In genomic region chr10:63465293-63466167, GRCh38 we compare ENCODE assay signal across 8 cellular contexts. TPM values are rescaled to one million over a fixed set of nuclear protein-coding genes. Genes with fewer than 3 reads are reported as not detected.
DNase-seq lines count a peak whose midpoint lies in the region; ATAC-seq, FAIRE-seq and TF ChIP-seq lines count a peak whose summit lies in the region.

Gene JMJD1C, minus strand, starts transcription at chr10:63465977. Its CDS starts 315 bp downstream, at chr10:63465662.

- peak; percentile 39 for TF ChIP-seq POLR2A in A549 (IDR thresholded peaks at IDR 0.05; ENCODE audit: low read length)

- no peaks in the 10 kb centered on the region for H3K27me3 Mint-ChIP-seq in chondrocyte (ENCODE audit: low read depth)

- POLR2A ChIA-PET in A549 (lab: Yijun Ruan, JAX), result interaction anchor here (0.8 to 3.1 kb wide), 6 partner anchors 50 to 198 kb away, joined by 3 to 17 read pairs (median 4); partner anchors contain the start of gene REEP3

- H3K27ac Mint-ChIP-seq in chondrocyte (ENCODE audit: unreplicated experiment), result peak within 1 kb of the TSS; percentile 99

- CTCF ChIA-PET in A549 (lab: Yijun Ruan, JAX), result interaction anchor here (0.7 to 2.8 kb wide), 7 partner anchors 11 to 301 kb away, joined by 3 to 11 read pairs (median 4); no protein-coding TSS in a partner anchor

- H3K4me1 Mint-ChIP-seq in chondrocyte (ENCODE audit: low read depth), result peaks cover 61% of the 10 kb centered on the region

- H3K9me3 ChIP-seq in A549, result no peaks in the 10 kb centered on the region

- TF ChIP-seq EP300 in A549 (IDR thresholded peaks at IDR 0.05), result no peak

- no peak for FAIRE-seq in A549 (lab: Jason Lieb, UNC)
- FAIRE-seq in GM18507 (lab: Jason Lieb, UNC), result peak; percentile 26

- H3K4me3 Mint-ChIP-seq in chondrocyte (ENCODE audit: unreplicated experiment), result peak within 1 kb of the TSS; percentile 96

- H3K27ac ChIP-seq in A549, result peak within 1 kb of the TSS; percentile 85 to 91

- no peaks in the 10 kb centered on the region for H3K27me3 ChIP-seq in kidney epithelial cell (ENCODE audit: control insufficient read depth, insufficient read depth, low read length)

- ATAC-seq in A549, result peak; percentile 91
- ATAC-seq in HG02970 (IDR thresholded peaks at IDR 0.05; ENCODE audit: low FRiP score, unreplicated experiment), result peak; percentile 63

- H3K9me3 Mint-ChIP-seq in chondrocyte (ENCODE audit: low read depth), result peaks cover 4% of the 10 kb centered on the region

- H3K4me1 ChIP-seq in A549, result peaks cover 28% of the 10 kb centered on the region

- DNase-seq in A549 (ENCODE audit: low read depth in 1 of 2, low spot score in 1 of 2) (peak; percentile 67 to 89), GM18507 (ENCODE audit: extremely low spot score, insufficient read length, low read depth) (peak; percentile 67), NCI-H2227 treated with DMSO at 0.1 percent for 48 hours (lab: John Stamatoyannopoulos, UW) (peak; percentile 56), chondrocyte (ENCODE audit: low spot score) (peak; percentile 93), kidney epithelial cell (ENCODE audit: low read depth) (no peak)
- peak; percentile 23 to 39 for DNase-seq in activated CD4-positive, alpha-beta T cell treated with anti-CD3 and anti-CD28 coated beads for 24 hours (ENCODE audit: low read depth in 2 of 2)
- DNase-seq in stimulated activated CD4-positive, alpha-beta T cell treated with anti-CD3 and anti-CD28 coated beads, Interleukin-15, amount 100 ng/mL, for 48 hours (ENCODE audit: low read depth in 2 of 2), result peak; percentile 24 to 43

- WGBS in A549 (ENCODE audit: missing lambda C conversion rate), result 2% methylated on average over 33 of the region's 104 CpGs

- no peaks in the 10 kb centered on the region for H3K36me3 Mint-ChIP-seq in chondrocyte (ENCODE audit: low read depth)

- H3K36me3 ChIP-seq in kidney epithelial cell (ENCODE audit: control insufficient read depth, insufficient read depth, low read length), result no peaks in the 10 kb centered on the region

- H3K4me2 ChIP-seq in A549, result peak within 1 kb of the TSS; percentile 94

- TF ChIP-seq RAD21 in A549 (conservative IDR thresholded peaks at IDR 0.05 in 1 of 2, IDR thresholded peaks at IDR 0.05 in 1 of 2), result peak in 1 of 2 experiments; percentile 8; a peak in 1 of 5 replicates

- H3K4me3 ChIP-seq in A549 (peak within 1 kb of the TSS; percentile 82), kidney epithelial cell (ENCODE audit: low read depth, low read length) (peak within 1 kb of the TSS; percentile 99)

- no peak; the same call in 2 of the 3 replicates for TF ChIP-seq CTCF in A549 (IDR thresholded peaks at IDR 0.05)
- TF ChIP-seq CTCF in chondrocyte (IDR thresholded peaks at IDR 0.05), result peak; percentile 47
- TF ChIP-seq CTCF in kidney epithelial cell (IDR thresholded peaks at IDR 0.05; ENCODE audit: insufficient read depth, low read length, poor library complexity, severe bottlenecking), result no peak

TF ChIP-seq in A549, 52 proteins besides CTCF, POLR2A, EP300 and RAD21 (continues in another document):
- no peak for TF ChIP-seq USF2 (IDR thresholded peaks at IDR 0.05)
- TF ChIP-seq PHF8 (IDR thresholded peaks at IDR 0.05; ENCODE audit: borderline replicate concordance, low read depth), result peak; percentile 76
- no peak for TF ChIP-seq ZFP36 (IDR thresholded peaks at IDR 0.05; ENCODE audit: borderline replicate concordance, partially characterized antibody)
- no peak for TF ChIP-seq HOXB13 (CRISPR knock-in tag; IDR thresholded peaks at IDR 0.05; ENCODE audit: low read depth)
- no peak for TF ChIP-seq JUNB (IDR thresholded peaks at IDR 0.05)
- no peak for TF ChIP-seq NR3C1 (IDR thresholded peaks at IDR 0.05)
- no peak for TF ChIP-seq ELK1 (IDR thresholded peaks at IDR 0.05; ENCODE audit: low read depth, low read length)
- no peak for TF ChIP-seq ATOH8 (CRISPR knock-in tag; IDR thresholded peaks at IDR 0.05; ENCODE audit: low read depth)
- peak; percentile 85; the same call in 1 of the 2 replicates for TF ChIP-seq PBX3 (IDR thresholded peaks at IDR 0.05)
- TF ChIP-seq HMGXB4 (CRISPR knock-in tag; IDR thresholded peaks at IDR 0.05; ENCODE audit: borderline replicate concordance), result no peak; the same call in 1 of the 2 replicates
- TF ChIP-seq RARB (CRISPR knock-in tag; IDR thresholded peaks at IDR 0.05), result 0 out of 2 replicates have a peak, but pooled peaks have one; percentile 44
- peak; percentile 32 to 69; a peak in 2 of 5 replicates for TF ChIP-seq JUN (IDR thresholded peaks at IDR 0.05)
- peak; percentile 56; the same call in 1 of the 2 replicates for TF ChIP-seq HOXB5 (CRISPR knock-in tag; IDR thresholded peaks at IDR 0.05)
- TF ChIP-seq MAZ (IDR thresholded peaks at IDR 0.05; ENCODE audit: borderline replicate concordance, low read depth, low read length), result peak; percentile 68; the same call in 1 of the 2 replicates
- TF ChIP-seq CBX2 (IDR thresholded peaks at IDR 0.05; ENCODE audit: borderline replicate concordance, low read depth), result no peak
- no peak for TF ChIP-seq EHF (CRISPR knock-in tag; IDR thresholded peaks at IDR 0.05)
- TF ChIP-seq ZNF302 (CRISPR knock-in tag; IDR thresholded peaks at IDR 0.05), result no peak
- no peak for TF ChIP-seq RCOR1 (IDR thresholded peaks at IDR 0.05; ENCODE audit: low read depth, low read length)
- no peak for TF ChIP-seq ZC3H11A (IDR thresholded peaks at IDR 0.05)
- TF ChIP-seq SREBF2 (IDR thresholded peaks at IDR 0.05), result no peak; the same call in 1 of the 2 replicates
- no peak for TF ChIP-seq KDM5A (IDR thresholded peaks at IDR 0.05)
- no peak for TF ChIP-seq TP53 (CRISPR knock-in tag; IDR thresholded peaks at IDR 0.05)
- no peak for TF ChIP-seq FOSL2 (IDR thresholded peaks at IDR 0.05)
- peak; percentile 24 for TF ChIP-seq FOSL2 (CRISPR knock-in tag; IDR thresholded peaks at IDR 0.05)
- no peak for TF ChIP-seq BHLHE40 (IDR thresholded peaks at IDR 0.05; ENCODE audit: low read depth, low read length)
- TF ChIP-seq MAFK (IDR thresholded peaks at IDR 0.05; ENCODE audit: partially characterized antibody), result no peak
- no peak for TF ChIP-seq EHMT2 (IDR thresholded peaks at IDR 0.05; ENCODE audit: low read depth)
- TF ChIP-seq CBX8 (IDR thresholded peaks at IDR 0.05), result no peak
- TF ChIP-seq HDAC2 (IDR thresholded peaks at IDR 0.05), result no peak
- TF ChIP-seq GATA3 (IDR thresholded peaks at IDR 0.05; ENCODE audit: borderline replicate concordance), result no peak

RNA-seq across cellular contexts. Expression of gene JMJD1C, which starts in this region (rescaled TPM):
- polyA plus RNA-seq in A549 (2011; rRNA removed), result 47.2 and 51.0 TPM in 2 replicates
- 5.2 and 5.6 TPM in 2 replicates for polyA plus RNA-seq in A549 (2012; cell fraction: cytosol; rRNA removed)
- 7.4 and 13.4 TPM in 2 replicates for polyA plus RNA-seq in A549 (2012; cell fraction: nucleus; rRNA removed)
- polyA plus RNA-seq in A549 (2017; fragmentation: RNase III; extraction: RNeasy Plus Mini Kit Qiagen cat#74134 plus additional on column Dnase treatment), result 15.9 to 18.6 TPM (median 16.5 TPM) in 3 replicates
- polyA minus RNA-seq in A549 (2011; rRNA and poly(A)+ RNA removed), result 57.0 and 58.5 TPM in 2 replicates
- total RNA-seq in chondrocyte, result 72.9 to 81.3 TPM (median 77.0 TPM) in 3 replicates
- 90.3 and 98.3 TPM in 2 replicates for total RNA-seq in kidney epithelial cell
